Comparison of ENCODE assay signal across 8 cellular contexts in the genomic region with DNA sequence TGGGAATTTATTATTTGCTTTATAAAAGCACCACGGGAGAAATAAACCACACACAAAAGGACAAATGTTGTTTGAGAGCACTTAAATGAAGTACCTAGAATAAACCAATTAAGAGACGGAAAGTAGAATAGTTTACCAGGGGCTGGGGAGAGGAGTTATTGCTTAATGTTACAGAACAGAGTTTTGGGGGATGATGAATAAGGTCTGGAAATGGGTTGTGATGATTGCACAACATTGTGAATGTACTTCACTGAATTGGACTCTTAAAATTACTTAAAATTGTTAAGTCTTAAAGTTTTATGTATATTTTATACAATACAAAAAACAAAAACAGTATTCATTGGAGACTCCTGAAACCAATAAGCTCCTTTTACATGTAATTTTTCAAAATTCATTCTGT. TPM values are rescaled to one million over a fixed set of nuclear protein-coding genes. Genes with fewer than 3 reads are reported as not detected.
DNase-seq lines count a peak whose midpoint lies in the region; ATAC-seq, FAIRE-seq and TF ChIP-seq lines count a peak whose summit lies in the region.

No MANE protein-coding gene starts in this region.

- BruUV-seq in HepG2 (replicated peaks; lab: Mats Ljungman, UMichigan) = no TSS peak

- WGBS in heart right ventricle, 2 donors = 42 to 46% methylated on average over 2 of the region's 2 CpGs
- 34% methylated on average over 2 of the region's 2 CpGs for WGBS in HepG2 (ENCODE audit: low lambda C conversion rate)
- 76% methylated on average over 2 of the region's 2 CpGs for WGBS in urinary bladder
- 31 to 46% methylated on average over 2 of the region's 2 CpGs for WGBS in pancreas, 2 donors

- H3K4me1 Mint-ChIP-seq in activated naive CD8-positive, alpha-beta T cell treated with anti-CD3 and anti-CD28 coated beads, Interleukin-2, amount 10 ng/mL, durations not matched to agents 7 days and 5 days = peaks cover 28% of the 10 kb centered on the region

- no peak for TF ChIP-seq POLR2A in HepG2 (IDR thresholded peaks at IDR 0.05; ENCODE audit: insufficient read depth in 1 of 2, low read depth in 2 of 2, low read length in 2 of 2)

- ATAC-seq in heart right ventricle (no peak), Right ventricle myocardium superior (ENCODE audit: poor library complexity) (no peak), HepG2 (no peak), pancreas (no peak)
- no peak for ATAC-seq in activated naive CD8-positive, alpha-beta T cell treated with anti-CD3 and anti-CD28 coated beads, Interleukin-2, amount 10 ng/mL, durations not matched to agents 7 days and 5 days (ENCODE audit: low read depth)

- H2AFZ ChIP-seq in HepG2 (ENCODE audit: low read length) = no peak overlapping the region

- FAIRE-seq in HepG2 (lab: Jason Lieb, UNC) (no peak), D721Med (lab: Jason Lieb, UNC) (no peak), pancreas (lab: Jason Lieb, UNC) (no peak)

- intact Hi-C loops in heart right ventricle (cut with DNase I) = no loop called here
- intact Hi-C loops in Right ventricle myocardium superior (cut with DNase I) = no loop called here
- intact Hi-C loops in HepG2 (cut with micrococcal nuclease; ENCODE audit: unreplicated experiment) = no loop called here
- intact Hi-C loops in pancreas (cut with DNase I) = no loop called here

- DNase-seq in heart right ventricle (no peak), Right ventricle myocardium superior (no peak), HepG2 (ENCODE audit: low spot score) (no peak), NK-92 (lab: John Stamatoyannopoulos, UW; ENCODE audit: unreplicated experiment) (no peak), D721Med (ENCODE audit: insufficient read length, low spot score) (no peak), pancreas (no peak)
- DNase-seq in activated naive CD8-positive, alpha-beta T cell treated with anti-CD3 and anti-CD28 coated beads, Interleukin-2, amount 10 ng/mL, durations not matched to agents 7 days and 5 days = no peak

- H3K27me3 ChIP-seq in heart right ventricle (no peaks in the 10 kb centered on the region), HepG2 (ENCODE audit: control insufficient read depth in 1 of 2, insufficient read depth in 2 of 2, low read length in 2 of 2) (peaks cover 0 to 4% of the 10 kb centered on the region in 2 experiments; a peak in 1 of 5 replicates), pancreas (no peaks in the 10 kb centered on the region)

- no peak for TF ChIP-seq RAD21 in HepG2 (CRISPR knock-in tag; IDR thresholded peaks at IDR 0.05)

- TF ChIP-seq CTCF in heart right ventricle (IDR thresholded peaks at IDR 0.05) (no peak), HepG2 (CRISPR knock-in tag; IDR thresholded peaks at IDR 0.05) (no peak), D721Med (IDR thresholded peaks at IDR 0.05; ENCODE audit: insufficient read depth, missing control alignments) (no peak), pancreas (IDR thresholded peaks at IDR 0.05) (no peak)

- in situ Hi-C loops in HepG2 (cut with HindIII; ENCODE audit: extremely low pct_ligation_motif_present, low pct_unique_long_range_greater_than_20kb) = no loop called here

- peak overlapping the region in 9 of 10 donors; percentile 80 to 99 (median 94) for H3K4me3 ChIP-seq in heart right ventricle
- peak overlapping the region; percentile 83 to 94 (median 92); a peak in 5 of 6 replicates for H3K4me3 ChIP-seq in HepG2 (replicated peaks in 1 of 3; ENCODE audit: insufficient read depth in 1 of 3, low read depth in 2 of 3, low read length in 3 of 3)
- peak overlapping the region; percentile 99 for H3K4me3 ChIP-seq in urinary bladder (ENCODE audit: low read depth, low read length)
- peak overlapping the region in 2 of 4 donors; percentile 72 to 75 for H3K4me3 ChIP-seq in pancreas

- H3K27ac ChIP-seq in heart right ventricle (peak overlapping the region in 9 of 10 donors; percentile 93 to 98 (median 97)), HepG2 (ENCODE audit: extremely low read length, insufficient read depth, low read length) (peak overlapping the region; percentile 89), urinary bladder (ENCODE audit: low read depth) (no peak overlapping the region), pancreas (peak overlapping the region in 2 of 4 donors; percentile 75 to 87)

- CTCF ChIA-PET in HepG2 (lab: Yijun Ruan, JAX; ENCODE audit: low intra/inter-chr PET ratio, low total read pairs) = no interaction called here

- H3K4me2 ChIP-seq in HepG2 (ENCODE audit: low read depth, low read length) = peak overlapping the region; percentile 97

- peaks cover 12% of the 10 kb centered on the region for H4K20me1 ChIP-seq in HepG2 (ENCODE audit: insufficient read depth, low read length)

- H3K9ac ChIP-seq in HepG2 (ENCODE audit: insufficient read depth, low read depth, low read length) = peak overlapping the region; percentile 95; the same call in 1 of the 2 replicates

- H3K27ac Mint-ChIP-seq in activated naive CD8-positive, alpha-beta T cell treated with anti-CD3 and anti-CD28 coated beads, Interleukin-2, amount 10 ng/mL, durations not matched to agents 7 days and 5 days = peak overlapping the region; percentile 98

- no peaks in the 10 kb centered on the region for H3K9me3 ChIP-seq in heart right ventricle
- H3K9me3 ChIP-seq in HepG2 (ENCODE audit: low read length) = no peaks in the 10 kb centered on the region
- no peaks in the 10 kb centered on the region for H3K9me3 ChIP-seq in pancreas

- no peaks in the 10 kb centered on the region for H3K27me3 Mint-ChIP-seq in activated naive CD8-positive, alpha-beta T cell treated with anti-CD3 and anti-CD28 coated beads, Interleukin-2, amount 10 ng/mL, durations not matched to agents 7 days and 5 days

- H3K4me1 ChIP-seq in heart right ventricle = peaks cover 5 to 58% (median 41%) of the 10 kb centered on the region in 9 donors
- peaks cover 74% of the 10 kb centered on the region for H3K4me1 ChIP-seq in HepG2 (ENCODE audit: insufficient read depth, low read length)
- peaks cover 3% of the 10 kb centered on the region for H3K4me1 ChIP-seq in urinary bladder (ENCODE audit: insufficient read depth)
- H3K4me1 ChIP-seq in pancreas = peaks cover 11 to 23% (median 13%) of the 10 kb centered on the region in 3 donors

- H3K4me3 Mint-ChIP-seq in activated naive CD8-positive, alpha-beta T cell treated with anti-CD3 and anti-CD28 coated beads, Interleukin-2, amount 10 ng/mL, durations not matched to agents 7 days and 5 days = peak overlapping the region; percentile 97

- H3K9me3 Mint-ChIP-seq in activated naive CD8-positive, alpha-beta T cell treated with anti-CD3 and anti-CD28 coated beads, Interleukin-2, amount 10 ng/mL, durations not matched to agents 7 days and 5 days = peaks cover 2% of the 10 kb centered on the region

- TF ChIP-seq EP300 in HepG2 (IDR thresholded peaks at IDR 0.05; ENCODE audit: low read depth in 2 of 2, low read length in 2 of 2) = no peak
- TF ChIP-seq EP300 in HepG2 (CRISPR knock-in tag; IDR thresholded peaks at IDR 0.05; ENCODE audit: borderline replicate concordance) = no peak

- peaks cover 8% of the 10 kb centered on the region for H3K36me3 Mint-ChIP-seq in activated naive CD8-positive, alpha-beta T cell treated with anti-CD3 and anti-CD28 coated beads, Interleukin-2, amount 10 ng/mL, durations not matched to agents 7 days and 5 days

- peaks cover 44% of the 10 kb centered on the region for H3K79me2 ChIP-seq in HepG2 (ENCODE audit: insufficient read depth, low read length)

- POLR2A ChIA-PET in activated naive CD8-positive, alpha-beta T cell treated with anti-CD3 and anti-CD28 coated beads, Interleukin-2, amount 10 ng/mL, durations not matched to agents 7 days and 5 days (lab: Charles Lee) = interaction anchor here (0.6 to 2.1 kb wide), 3 partner anchors 10 to 53 kb away, joined by 6 to 11 read pairs (median 10); a partner anchor contains a TSS
- POLR2A ChIA-PET in HepG2 (lab: Yijun Ruan, JAX) = no interaction called here

- H3K36me3 ChIP-seq in heart right ventricle (peaks cover 0 to 34% (median 9%) of the 10 kb centered on the region in 9 donors), HepG2 (replicated peaks in 1 of 2; ENCODE audit: control insufficient read depth in 1 of 2, insufficient read depth in 2 of 2, low read length in 2 of 2) (peaks cover 0 to 6% of the 10 kb centered on the region in 2 experiments; a peak in 1 of 5 replicates), urinary bladder (ENCODE audit: insufficient read depth) (no peaks in the 10 kb centered on the region), pancreas (no peaks in the 10 kb centered on the region)

RNA-seq across cellular contexts. Expression of a gene that starts 1.5 kb away (rescaled TPM):
- total RNA-seq in heart right ventricle (10 to 100 TPM; 32.8 to 58.4 (median 44.7) TPM), Right ventricle myocardium superior (36.8 TPM), HepG2 (2016; rRNA removed; fragmentation: Illumina TruSeq; extraction: Trizol) (7.1 and 12.0 TPM in 2 replicates), urinary bladder (11.2 TPM), pancreas (1 to 10 TPM; 4.6 to 8.5 (median 5.8) TPM)
- polyA plus RNA-seq in heart right ventricle (10 to 100 TPM in 1 of 2 donors, 1 to 10 TPM in 1; 7.6 to 13.5 TPM), HepG2 (2011; rRNA removed) (6.9 and 31.4 TPM in 2 replicates), urinary bladder (16.8 TPM), pancreas (1 to 10 TPM; 2.2 to 3.1 TPM)
- 10 to 100 TPM; 23.0 to 29.4 TPM for total RNA-seq in activated naive CD8-positive, alpha-beta T cell treated with anti-CD3 and anti-CD28 coated beads, Interleukin-2, amount 10 ng/mL, durations not matched to agents 7 days and 5 days
- 0.51 and 0.71 TPM in 2 replicates for total RNA-seq in HepG2 (2016; cell fraction: cytosol; rRNA removed; fragmentation: Illumina TruSeq; extraction: Trizol; ENCODE audit: low read depth)
- 10.2 and 10.7 TPM in 2 replicates for total RNA-seq in HepG2 (2016; cell fraction: insoluble cytoplasmic fraction; rRNA removed; fragmentation: Illumina TruSeq; extraction: Trizol)
- 2.3 and 3.3 TPM in 2 replicates for total RNA-seq in HepG2 (2016; cell fraction: membrane; rRNA removed; fragmentation: Illumina TruSeq; extraction: Trizol)
- total RNA-seq in HepG2 (2016; cell fraction: nucleus; rRNA removed; fragmentation: Illumina TruSeq; extraction: Trizol) = 7.2 and 11.1 TPM in 2 replicates
- polyA plus RNA-seq in HepG2 (2011; cell fraction: cytosol; rRNA removed) = 3.4 and 4.4 TPM in 2 replicates
- polyA plus RNA-seq in HepG2 (2011; cell fraction: nucleus; rRNA removed) = 6.3 and 6.5 TPM in 2 replicates
- polyA plus RNA-seq in HepG2 (2012) = 4.7 and 5.8 TPM in 2 replicates
- polyA plus RNA-seq in HepG2 (2016; cell fraction: cytosol; fragmentation: Illumina TruSeq; extraction: Trizol; ENCODE audit: low read depth) = 0.08 and 0.10 TPM in 2 replicates
- 4.9 and 6.7 TPM in 2 replicates for polyA plus RNA-seq in HepG2 (2016; cell fraction: insoluble cytoplasmic fraction; fragmentation: Illumina TruSeq; extraction: Trizol; ENCODE audit: low read depth)
- polyA plus RNA-seq in HepG2 (2016; cell fraction: membrane; fragmentation: Illumina TruSeq; extraction: Trizol; ENCODE audit: low read depth) = 0.66 and 0.76 TPM in 2 replicates
- 10.4 and 12.2 TPM in 2 replicates for polyA plus RNA-seq in HepG2 (2016; cell fraction: nucleus; fragmentation: Illumina TruSeq; extraction: Trizol; ENCODE audit: insufficient read depth, low read depth)
- 9.9 and 46.2 TPM in 2 replicates for polyA minus RNA-seq in HepG2 (2011; rRNA and poly(A)+ RNA removed; ENCODE audit: low replicate concordance)
- polyA minus RNA-seq in HepG2 (2011; cell fraction: cytosol; rRNA and poly(A)+ RNA removed) = 4.0 and 10.6 TPM in 2 replicates
- polyA minus RNA-seq in HepG2 (2011; cell fraction: nucleus; rRNA and poly(A)+ RNA removed) = 7.5 and 9.6 TPM in 2 replicates

RNA-seq across cellular contexts. Expression of a gene that starts 54.1 kb away (rescaled TPM):
- 1 to 10 TPM; 4.2 to 6.5 (median 5.3) TPM for total RNA-seq in heart right ventricle
- polyA plus RNA-seq in heart right ventricle = 1 to 10 TPM; 1.6 to 2.8 TPM
- total RNA-seq in Right ventricle myocardium superior = 5.5 TPM
- total RNA-seq in activated naive CD8-positive, alpha-beta T cell treated with anti-CD3 and anti-CD28 coated beads, Interleukin-2, amount 10 ng/mL, durations not matched to agents 7 days and 5 days = 10 to 100 TPM in 1 of 2 experiments, 1 to 10 TPM in 1; 9.8 to 10.5 TPM
- total RNA-seq in HepG2 (2016; rRNA removed; fragmentation: Illumina TruSeq; extraction: Trizol) = 5.9 and 10.2 TPM in 2 replicates
- 0.53 and 0.61 TPM in 2 replicates for total RNA-seq in HepG2 (2016; cell fraction: cytosol; rRNA removed; fragmentation: Illumina TruSeq; extraction: Trizol; ENCODE audit: low read depth)
- total RNA-seq in HepG2 (2016; cell fraction: insoluble cytoplasmic fraction; rRNA removed; fragmentation: Illumina TruSeq; extraction: Trizol) = 5.8 and 9.1 TPM in 2 replicates
- 3.1 and 3.2 TPM in 2 replicates for total RNA-seq in HepG2 (2016; cell fraction: membrane; rRNA removed; fragmentation: Illumina TruSeq; extraction: Trizol)
- 6.8 and 7.5 TPM in 2 replicates for total RNA-seq in HepG2 (2016; cell fraction: nucleus; rRNA removed; fragmentation: Illumina TruSeq; extraction: Trizol)
- 8.1 and 8.7 TPM in 2 replicates for polyA plus RNA-seq in HepG2 (2011; rRNA removed)
- polyA plus RNA-seq in HepG2 (2011; cell fraction: cytosol; rRNA removed) = 4.2 and 6.5 TPM in 2 replicates
- 6.5 and 7.0 TPM in 2 replicates for polyA plus RNA-seq in HepG2 (2011; cell fraction: nucleus; rRNA removed)
- polyA plus RNA-seq in HepG2 (2012) = 4.7 and 4.8 TPM in 2 replicates
- 0.17 TPM in 2 replicates for polyA plus RNA-seq in HepG2 (2016; cell fraction: cytosol; fragmentation: Illumina TruSeq; extraction: Trizol; ENCODE audit: low read depth)
- polyA plus RNA-seq in HepG2 (2016; cell fraction: insoluble cytoplasmic fraction; fragmentation: Illumina TruSeq; extraction: Trizol; ENCODE audit: low read depth) = 5.3 and 5.7 TPM in 2 replicates
- 0.92 and 0.98 TPM in 2 replicates for polyA plus RNA-seq in HepG2 (2016; cell fraction: membrane; fragmentation: Illumina TruSeq; extraction: Trizol; ENCODE audit: low read depth)
- 7.7 and 8.1 TPM in 2 replicates for polyA plus RNA-seq in HepG2 (2016; cell fraction: nucleus; fragmentation: Illumina TruSeq; extraction: Trizol; ENCODE audit: insufficient read depth, low read depth)
- 12.3 and 20.4 TPM in 2 replicates for polyA minus RNA-seq in HepG2 (2011; rRNA and poly(A)+ RNA removed; ENCODE audit: low replicate concordance)
- 7.8 and 9.6 TPM in 2 replicates for polyA minus RNA-seq in HepG2 (2011; cell fraction: cytosol; rRNA and poly(A)+ RNA removed)
- polyA minus RNA-seq in HepG2 (2011; cell fraction: nucleus; rRNA and poly(A)+ RNA removed) = 12.1 and 15.7 TPM in 2 replicates
- total RNA-seq in urinary bladder = 24.7 TPM
- 4.3 TPM for polyA plus RNA-seq in urinary bladder
- 1 to 10 TPM; 2.4 to 6.3 (median 2.7) TPM for total RNA-seq in pancreas
- polyA plus RNA-seq in pancreas = 1 to 10 TPM; 1.3 to 1.8 TPM
